9 cellular contexts compared by ENCODE assay signal in genomic region chr15:62059108-62059817, GRCh38. TPM values are rescaled to one million over a fixed set of nuclear protein-coding genes. Genes with fewer than 3 reads are reported as not detected.
DNase-seq lines count a peak whose midpoint lies in the region; ATAC-seq and TF ChIP-seq lines count a peak whose summit lies in the region.
"Had no signal": no experiment of that assay in that cellular context is flagged by ENCODE, and none has a peak within 500 bp of the region (broad histone marks: within the 10 kb centered on the region; RNA-seq: fewer than 3 reads in every experiment).

No MANE protein-coding gene starts in this region.

- H3K4me3 ChIP-seq in KMS-11 (IDR thresholded peaks at IDR 0.05; ENCODE audit: insufficient read depth, low read depth, low read length) (no peak overlapping the region), lower lobe of right lung (peak overlapping the region; percentile 96), vagina (peak overlapping the region; percentile 81 to 83)

- TF ChIP-seq POLR2A in vagina (IDR thresholded peaks at IDR 0.05), result no peak

- peak overlapping the region; percentile 92 for H3K4me2 ChIP-seq in KMS-11

- H3K27me3 ChIP-seq in KMS-11 (ENCODE audit: insufficient read depth, low read depth), result no peaks in the 10 kb centered on the region; the same call in 1 of the 2 replicates
- no peaks in the 10 kb centered on the region for H3K27me3 ChIP-seq in lower lobe of right lung (ENCODE audit: low read depth)
- H3K27me3 ChIP-seq in vagina, result no peaks in the 10 kb centered on the region

- H4K20me1 ChIP-seq in KMS-11 (ENCODE audit: insufficient read depth), result no peaks in the 10 kb centered on the region

- H3K79me2 ChIP-seq in KMS-11 (ENCODE audit: insufficient read depth, low read depth), result peaks cover 40% of the 10 kb centered on the region

- ATAC-seq in lower lobe of right lung (peak in 1 of 2 donors; percentile 7), GM19035 (IDR thresholded peaks at IDR 0.05; ENCODE audit: unreplicated experiment) (no peak), HG03097 (IDR thresholded peaks at IDR 0.05; ENCODE audit: low FRiP score, unreplicated experiment) (no peak)

- intact Hi-C loops in lower lobe of right lung (cut with DNase I), result no loop called here
- intact Hi-C loops in vagina (cut with DNase I), result no loop called here

- DNase-seq in astrocyte of the hippocampus (ENCODE audit: low read depth, low spot score) (peak; percentile 9), lower lobe of right lung (no peak), vagina (ENCODE audit: extremely low spot score in 2 of 2) (no peak), NCI-H510A treated with DMSO at 0.1 percent for 48 hours (lab: John Stamatoyannopoulos, UW) (no peak)

- H3K4me1 ChIP-seq in KMS-11 (ENCODE audit: low read depth, poor library complexity, severe bottlenecking), result peaks cover 21% of the 10 kb centered on the region
- H3K4me1 ChIP-seq in lower lobe of right lung, result peaks cover 45% of the 10 kb centered on the region
- H3K4me1 ChIP-seq in vagina, result peaks cover 47% of the 10 kb centered on the region

- H3K9me3 ChIP-seq in lower lobe of right lung (no peaks in the 10 kb centered on the region), vagina (no peaks in the 10 kb centered on the region)

- H3K27ac ChIP-seq in C4-2B, result peak overlapping the region; percentile 83
- H3K27ac ChIP-seq in KMS-11, result peak overlapping the region; percentile 77
- H3K27ac ChIP-seq in lower lobe of right lung, result peak overlapping the region; percentile 98
- peak overlapping the region; percentile 86 for H3K27ac ChIP-seq in vagina

- H3K36me3 ChIP-seq in KMS-11 (ENCODE audit: insufficient read depth), result no peaks in the 10 kb centered on the region
- no peaks in the 10 kb centered on the region for H3K36me3 ChIP-seq in lower lobe of right lung
- H3K36me3 ChIP-seq in vagina, result no peaks in the 10 kb centered on the region

- peak overlapping the region; percentile 77 for H3K9ac ChIP-seq in KMS-11

- H2AFZ ChIP-seq in KMS-11 (ENCODE audit: low read depth), result peak overlapping the region; percentile 92

- peak; percentile 26 for TF ChIP-seq CTCF in C4-2B (conservative IDR thresholded peaks at IDR 0.05)
- TF ChIP-seq CTCF in KMS-11 (conservative IDR thresholded peaks at IDR 0.05; ENCODE audit: low read depth, low read length), result no peak
- TF ChIP-seq CTCF in lower lobe of right lung (IDR thresholded peaks at IDR 0.05), result no peak
- no peak for TF ChIP-seq CTCF in vagina (IDR thresholded peaks at IDR 0.05)

RNA-seq across cellular contexts. Expression of gene VPS13C, which starts 1.0 kb away (rescaled TPM):
- total RNA-seq in lower lobe of right lung, result 100 TPM
- 52.5 TPM for total RNA-seq in vagina

RNA-seq across cellular contexts. Expression of gene C2CD4A, which starts 7.5 kb away (rescaled TPM):
- total RNA-seq in lower lobe of right lung, result 0.18 TPM
- total RNA-seq in vagina, result not detected
- total RNA-seq: LHCN-M2 had no signal
